In genomic region chr1:113759341-113760101, GRCh38 we compare ENCODE assay signal across 8 cellular contexts. TPM values are rescaled to one million over a fixed set of nuclear protein-coding genes. Genes with fewer than 3 reads are reported as not detected.
A peak's percentile ranks its signal among the peaks of the same experiment; 100 is the strongest.
DNase-seq lines count a peak whose midpoint lies in the region; ATAC-seq and TF ChIP-seq lines count a peak whose summit lies in the region.

TSS of gene PHTF1 (minus strand) at chr1:113759486. CDS start at chr1:113758703, 783 bp downstream.

- 2 to 3% (median 2%) methylated on average over 34 to 45 of the region's 45 CpGs for WGBS in psoas muscle, 3 donors

- H3K36me3 Mint-ChIP-seq in T-helper 1 cell treated with Interleukin-12 subunit alpha and Interleukin-12 subunit beta and Interleukin-4 antibody, amounts not matched to agents 30 μg/mL and 1 μg/mL, for 36 hours (ENCODE audit: low read depth) = peaks cover 26% of the 10 kb centered on the region

- H3K9me3 Mint-ChIP-seq in T-helper 1 cell treated with Interleukin-12 subunit alpha and Interleukin-12 subunit beta and Interleukin-4 antibody, amounts not matched to agents 30 μg/mL and 1 μg/mL, for 36 hours = no peaks in the 10 kb centered on the region

- no peaks in the 10 kb centered on the region for H3K27me3 Mint-ChIP-seq in T-helper 1 cell treated with Interleukin-12 subunit alpha and Interleukin-12 subunit beta and Interleukin-4 antibody, amounts not matched to agents 30 μg/mL and 1 μg/mL, for 36 hours (ENCODE audit: low read depth)

- H3K36me3 ChIP-seq in right atrium auricular region (no peaks in the 10 kb centered on the region), psoas muscle (ENCODE audit: insufficient read depth in 1 of 2, low read depth in 1 of 2) (peaks cover 0 to 14% of the 10 kb centered on the region in 2 donors), vagina (no peaks in the 10 kb centered on the region)

- TF ChIP-seq POLR2A in GM15510 (IDR thresholded peaks at IDR 0.05; ENCODE audit: borderline replicate concordance, extremely low read depth, insufficient read length) (peak; percentile 91), vagina (IDR thresholded peaks at IDR 0.05) (peak in 1 of 2 donors; percentile 36)

- H3K27me3 ChIP-seq in right atrium auricular region (no peaks in the 10 kb centered on the region), psoas muscle (ENCODE audit: insufficient read depth in 3 of 3, low read length in 2 of 3) (no peaks in the 10 kb centered on the region), vagina (no peaks in the 10 kb centered on the region)

- H3K4me3 ChIP-seq in right atrium auricular region (peak within 1 kb of the TSS; percentile 83 to 94), psoas muscle (peak within 1 kb of the TSS; percentile 84), vagina (peak within 1 kb of the TSS; percentile 65 to 93)

- TF ChIP-seq CTCF in right atrium auricular region (IDR thresholded peaks at IDR 0.05) = no peak
- TF ChIP-seq CTCF in psoas muscle (IDR thresholded peaks at IDR 0.05) = no peak
- TF ChIP-seq CTCF in vagina (IDR thresholded peaks at IDR 0.05) = no peak

- peak within 1 kb of the TSS; percentile 99 for H3K27ac ChIP-seq in angular gyrus (ENCODE audit: low read depth, low read length)
- H3K27ac ChIP-seq in right atrium auricular region = peak within 1 kb of the TSS; percentile 86 to 92
- peak within 1 kb of the TSS; percentile 86 for H3K27ac ChIP-seq in psoas muscle
- peak within 1 kb of the TSS; percentile 94 for H3K27ac ChIP-seq in vagina

- H3K9me3 ChIP-seq in right atrium auricular region = no peaks in the 10 kb centered on the region
- H3K9me3 ChIP-seq in psoas muscle = no peaks in the 10 kb centered on the region
- H3K9me3 ChIP-seq in vagina = no peaks in the 10 kb centered on the region

- H3K27ac Mint-ChIP-seq in T-helper 1 cell treated with Interleukin-12 subunit alpha and Interleukin-12 subunit beta and Interleukin-4 antibody, amounts not matched to agents 30 μg/mL and 1 μg/mL, for 36 hours = peak within 1 kb of the TSS; percentile 94

- peak within 1 kb of the TSS; percentile 94 for H3K4me3 Mint-ChIP-seq in T-helper 1 cell treated with Interleukin-12 subunit alpha and Interleukin-12 subunit beta and Interleukin-4 antibody, amounts not matched to agents 30 μg/mL and 1 μg/mL, for 36 hours

- H3K4me1 Mint-ChIP-seq in T-helper 1 cell treated with Interleukin-12 subunit alpha and Interleukin-12 subunit beta and Interleukin-4 antibody, amounts not matched to agents 30 μg/mL and 1 μg/mL, for 36 hours (ENCODE audit: low read depth) = peaks cover 33% of the 10 kb centered on the region

- peak; percentile 88 for ATAC-seq in HG02759 (IDR thresholded peaks at IDR 0.05; ENCODE audit: unreplicated experiment)
- ATAC-seq in psoas muscle = peak; percentile 88 to 91 (median 90)

- DNase-seq in NCI-H128 (lab: John Stamatoyannopoulos, UW; ENCODE audit: unreplicated experiment) (peak; percentile 26), right atrium auricular region (ENCODE audit: low spot score) (peak; percentile 73), psoas muscle (peak; percentile 82 to 85), vagina (ENCODE audit: extremely low spot score in 2 of 2) (no peak)

- intact Hi-C loops in psoas muscle (cut with DNase I) (loop anchor here (1.0 to 10.0 kb wide), 4 partner anchors 23 to 148 kb away; partner anchors contain the start of genes DCLRE1B (in 2 of the 2), RSBN1 (in 2 of the 2) and AP4B1 (in 1 of the 2)), vagina (cut with DNase I) (no loop called here)

- H3K4me1 ChIP-seq in right atrium auricular region = peaks cover 0 to 9% of the 10 kb centered on the region in 2 donors
- peaks cover 8% of the 10 kb centered on the region for H3K4me1 ChIP-seq in psoas muscle
- H3K4me1 ChIP-seq in vagina = peaks cover 23% of the 10 kb centered on the region

RNA-seq across cellular contexts. Expression of gene PHTF1, which starts in this region (rescaled TPM):
- total RNA-seq in right atrium auricular region (10 to 100 TPM in 1 of 2 donors, 1 to 10 TPM in 1; 8.6 to 12.4 TPM), psoas muscle (10 to 100 TPM in 1 of 4 donors, 1 to 10 TPM in 3; 6.0 to 12.6 (median 9.2) TPM), vagina (4.7 TPM)
- 10 to 100 TPM in 2 of 3 donors, 1 to 10 TPM in 1; 6.5 to 14.0 (median 10.7) TPM for polyA plus RNA-seq in psoas muscle

Comparison
In these comparisons a context has a peak if more than half of its experiments do, and no peak if none do; other contexts are left out.
1. DNase-seq: peak in NCI-H128 (single experiment), right atrium auricular region (single experiment) and psoas muscle (2 of 2); none in vagina (0 of 2).
2. Peak in every context shown above with its lines, with median percentiles within 50 percentile points of each other: H3K27ac ChIP-seq and H3K4me3 ChIP-seq.